ENCODE assay signal across 17 cellular contexts in the genomic region with DNA sequence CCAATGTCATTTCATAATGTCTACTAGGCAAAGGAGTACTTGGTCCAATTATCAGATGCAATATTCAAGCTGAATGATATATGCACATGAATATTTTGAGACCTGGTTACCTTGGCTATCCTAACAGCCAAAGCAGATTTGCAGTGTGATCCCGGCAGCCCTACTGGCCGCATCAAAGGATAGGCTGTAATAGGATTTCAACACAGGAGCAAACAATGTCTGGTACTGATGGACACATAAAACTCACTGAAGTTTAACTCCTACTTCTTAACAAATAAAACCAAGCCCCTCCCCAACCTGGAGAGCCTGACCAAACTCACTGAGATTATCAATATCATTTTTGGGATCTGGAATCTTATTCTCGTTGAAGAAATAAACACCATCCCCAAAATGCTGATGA.
DNase-seq lines count a peak whose midpoint lies in the region; ATAC-seq and TF ChIP-seq lines count a peak whose summit lies in the region.
"Had no signal": no experiment of that assay in that cellular context is flagged by ENCODE, and none has a peak within 500 bp of the region (broad histone marks: within the 10 kb centered on the region; RNA-seq: fewer than 3 reads in every experiment).

No MANE protein-coding gene starts in this region.

- H3K4me2 ChIP-seq in DND-41 (ENCODE audit: insufficient read depth, low read length), result peak overlapping the region; percentile 61; the same call in 1 of the 2 replicates

- H3K36me3 Mint-ChIP-seq in activated B cell treated with CpG ODN at 0.5 μM for 24 hours (ENCODE audit: low read depth) (peaks cover 2% of the 10 kb centered on the region), memory B cell (no peaks in the 10 kb centered on the region)

- no peak overlapping the region for H2AFZ ChIP-seq in DND-41 (ENCODE audit: low read depth, low read length)

- DNase-seq in DND-41 (no peak), activated B cell treated with CpG ODN at 0.5 μM for 24 hours (no peak), memory B cell (ENCODE audit: low spot score in 2 of 2) (no peak), retina (no peak), HuH-7.5 (ENCODE audit: low spot score) (no peak)
- DNase-seq: activated naive CD4-positive, alpha-beta T cell treated with Interleukin-2 at 50 U/mL for 16 hours; dorsolateral prefrontal cortex; esophagus squamous epithelium; Kasumi-1 had no signal

- H3K4me1 Mint-ChIP-seq in activated B cell treated with CpG ODN at 0.5 μM for 24 hours, result peaks cover 93% of the 10 kb centered on the region
- peaks cover 49% of the 10 kb centered on the region for H3K4me1 Mint-ChIP-seq in memory B cell

- H3K27me3 ChIP-seq in DND-41 (ENCODE audit: insufficient read depth, low read length, poor library complexity), result no peaks in the 10 kb centered on the region
- H3K27me3 ChIP-seq: breast epithelium, dorsolateral prefrontal cortex, esophagus squamous epithelium, right atrium auricular region, suprapubic skin had no signal

- POLR2A ChIA-PET in activated B cell treated with CpG ODN at 0.5 μM for 24 hours (lab: Charles Lee), result interaction anchor here (5.0 kb wide), 1 partner anchor 9 kb away, joined by 66 read pairs; no protein-coding TSS in a partner anchor

- H3K27ac Mint-ChIP-seq in activated B cell treated with CpG ODN at 0.5 μM for 24 hours, result peak overlapping the region; percentile 88
- peak overlapping the region; percentile 62 for H3K27ac Mint-ChIP-seq in memory B cell

- H3K4me3 ChIP-seq in DND-41 (ENCODE audit: low read depth in 1 of 2, low read length in 2 of 2), result no peak overlapping the region
- H3K4me3 ChIP-seq: breast epithelium, dorsolateral prefrontal cortex, esophagus squamous epithelium, right atrium auricular region, suprapubic skin had no signal

- ATAC-seq in DND-41 (ENCODE audit: insufficient read depth, low read depth) (no peak), activated B cell treated with CpG ODN at 0.5 μM for 24 hours (ENCODE audit: low read depth) (no peak), memory B cell (ENCODE audit: low read depth) (no peak), HG02938 (IDR thresholded peaks at IDR 0.05; ENCODE audit: unreplicated experiment) (no peak), HG03108 (IDR thresholded peaks at IDR 0.05; ENCODE audit: unreplicated experiment) (no peak)
- ATAC-seq: SK-N-SH treated with all-trans-retinoic acid at 6 μM for 48 hours had no signal

- intact Hi-C loops in activated B cell treated with CpG ODN at 0.5 μM for 24 hours (cut with micrococcal nuclease), result no loop called here

- no peak overlapping the region for H3K4me3 Mint-ChIP-seq in activated B cell treated with CpG ODN at 0.5 μM for 24 hours
- no peak overlapping the region for H3K4me3 Mint-ChIP-seq in memory B cell

- CTCF ChIA-PET in activated B cell treated with CpG ODN at 0.5 μM for 24 hours (lab: Charles Lee), result no interaction called here

- H3K27ac ChIP-seq in C4-2B, result peak overlapping the region; percentile 35; the same call in 1 of the 2 replicates
- H3K27ac ChIP-seq in DND-41 (ENCODE audit: low read length), result peak overlapping the region; percentile 76
- H3K27ac ChIP-seq: dorsolateral prefrontal cortex, esophagus squamous epithelium, HL-60, right atrium auricular region, suprapubic skin had no signal

- H3K9me3 ChIP-seq in DND-41 (ENCODE audit: insufficient read depth, low read length, severe bottlenecking), result no peaks in the 10 kb centered on the region
- H3K9me3 ChIP-seq: breast epithelium, esophagus squamous epithelium, right atrium auricular region, suprapubic skin had no signal

- H3K27me3 Mint-ChIP-seq in activated B cell treated with CpG ODN at 0.5 μM for 24 hours, result no peaks in the 10 kb centered on the region
- no peaks in the 10 kb centered on the region for H3K27me3 Mint-ChIP-seq in memory B cell

- H3K9ac ChIP-seq in DND-41 (ENCODE audit: low read depth, low read length), result peak overlapping the region; percentile 30; the same call in 1 of the 2 replicates

- H3K36me3 ChIP-seq in DND-41 (ENCODE audit: insufficient read depth, low read length), result no peaks in the 10 kb centered on the region
- H3K36me3 ChIP-seq: breast epithelium, esophagus squamous epithelium, right atrium auricular region, suprapubic skin had no signal

- peaks cover 76% of the 10 kb centered on the region for H3K4me1 ChIP-seq in DND-41 (ENCODE audit: insufficient read depth, low read length)

- no peaks in the 10 kb centered on the region for H3K9me3 Mint-ChIP-seq in activated B cell treated with CpG ODN at 0.5 μM for 24 hours
- no peaks in the 10 kb centered on the region for H3K9me3 Mint-ChIP-seq in memory B cell

- H3K79me2 ChIP-seq in DND-41 (ENCODE audit: insufficient read depth, low read length), result peaks cover 78% of the 10 kb centered on the region

- TF ChIP-seq CTCF in C4-2B (conservative IDR thresholded peaks at IDR 0.05), result no peak
- no peak for TF ChIP-seq CTCF in DND-41 (IDR thresholded peaks at IDR 0.05; ENCODE audit: borderline replicate concordance, extremely low read depth, low read length, poor library complexity, severe bottlenecking)
- TF ChIP-seq CTCF in activated B cell treated with CpG ODN at 0.5 μM for 24 hours (IDR thresholded peaks at IDR 0.05), result no peak

- no peaks in the 10 kb centered on the region for H4K20me1 ChIP-seq in DND-41 (ENCODE audit: insufficient read depth, low read length)
